In genomic region chr4:102501176-102501634, GRCh38 we compare ENCODE assay signal across 7 cellular contexts. TPM values are rescaled to one million over a fixed set of nuclear protein-coding genes. Genes with fewer than 3 reads are reported as not detected.
DNase-seq lines count a peak whose midpoint lies in the region; ATAC-seq and TF ChIP-seq lines count a peak whose summit lies in the region.

TSS of gene NFKB1 (plus strand) at chr4:102501359. CDS start at chr4:102525519, 24,160 bp downstream.

- no peak for TF ChIP-seq RAD21 in liver (IDR thresholded peaks at IDR 0.05)

- ATAC-seq in GM18502 (IDR thresholded peaks at IDR 0.05; ENCODE audit: poor library complexity, unreplicated experiment) (peak; percentile 64), HG02588 (IDR thresholded peaks at IDR 0.05; ENCODE audit: unreplicated experiment) (peak; percentile 59)

- H3K27ac ChIP-seq in colonic mucosa (peak within 1 kb of the TSS; percentile 95), liver (ENCODE audit: low read depth in 1 of 2, low read length in 2 of 2) (peak within 1 kb of the TSS; percentile 97 to 98)

- intact Hi-C loops in colonic mucosa (cut with DNase I), result loop anchor here (5.0 kb wide), 1 partner anchor 54 kb away; no protein-coding TSS in a partner anchor

- H3K9ac ChIP-seq in colonic mucosa (ENCODE audit: low read depth in 2 of 2, low read length in 2 of 2), result peak within 1 kb of the TSS; percentile 95 to 97
- H3K9ac ChIP-seq in liver (ENCODE audit: low read depth in 1 of 2, low read length in 2 of 2), result peak within 1 kb of the TSS; percentile 96 to 98

- under 1% methylated on average over 60 of the region's 60 CpGs for WGBS in liver

- no peaks in the 10 kb centered on the region for H3K9me3 ChIP-seq in colonic mucosa
- H3K9me3 ChIP-seq in liver (ENCODE audit: control insufficient read depth in 4 of 4, low read length in 3 of 4), result no peaks in the 10 kb centered on the region

- TF ChIP-seq CTCF in colonic mucosa (IDR thresholded peaks at IDR 0.05), result no peak
- no peak for TF ChIP-seq CTCF in liver (IDR thresholded peaks at IDR 0.05; ENCODE audit: low read depth, low read length, missing input control)

- H3K36me3 ChIP-seq in colonic mucosa (no peaks in the 10 kb centered on the region), liver (ENCODE audit: control insufficient read depth in 4 of 4, insufficient read depth in 3 of 4, low read depth in 1 of 4, low read length in 3 of 4) (no peaks in the 10 kb centered on the region)

- DNase-seq in NCI-H1092 (lab: John Stamatoyannopoulos, UW) (peak; percentile 46), colonic mucosa (peak; percentile 69)
- peak; percentile 83 for DNase-seq in activated CD4-positive, alpha-beta T cell treated with anti-CD3 and anti-CD28 coated beads for 48 hours
- DNase-seq in stimulated activated CD4-positive, alpha-beta T cell treated with anti-CD3 and anti-CD28 coated beads, Interleukin-4, amount 100 ng/mL, for 4 hours, result peak; percentile 76 to 93

- H3K4me3 ChIP-seq in colonic mucosa, result peak within 1 kb of the TSS; percentile 69
- H3K4me3 ChIP-seq in liver (ENCODE audit: low read depth in 1 of 3, low read length in 3 of 3), result peak within 1 kb of the TSS; percentile 68 to 100 (median 92)

- peaks cover 4% of the 10 kb centered on the region for H3K4me1 ChIP-seq in colonic mucosa
- H3K4me1 ChIP-seq in liver (ENCODE audit: control insufficient read depth in 4 of 4, insufficient read depth in 4 of 4, low read length in 3 of 4), result peaks cover 4 to 30% (median 25%) of the 10 kb centered on the region in 4 donors

- H3K27me3 ChIP-seq in colonic mucosa, result no peaks in the 10 kb centered on the region
- no peaks in the 10 kb centered on the region for H3K27me3 ChIP-seq in liver (ENCODE audit: control insufficient read depth in 4 of 4, insufficient read depth in 4 of 4, low read length in 3 of 4)

TF ChIP-seq in liver, 16 proteins besides CTCF, POLR2A, EP300 and RAD21:
- TF ChIP-seq EGR1 (IDR thresholded peaks at IDR 0.05; ENCODE audit: low read depth in 2 of 2), result no peak
- TF ChIP-seq ATF3 (IDR thresholded peaks at IDR 0.05), result no peak
- no peak for TF ChIP-seq MAX (IDR thresholded peaks at IDR 0.05)
- no peak for TF ChIP-seq JUND (IDR thresholded peaks at IDR 0.05)
- no peak for TF ChIP-seq FOXA1 (IDR thresholded peaks at IDR 0.05)
- no peak for TF ChIP-seq YY1 (IDR thresholded peaks at IDR 0.05)
- no peak for TF ChIP-seq HNF4A (conservative IDR thresholded peaks at IDR 0.05)
- TF ChIP-seq TAF1 (conservative IDR thresholded peaks at IDR 0.05), result no peak
TF ChIP-seq in liver: peak in this region for 0.

RNA-seq across cellular contexts. Expression of gene NFKB1, which starts in this region (rescaled TPM):
- 10 to 100 TPM; 57.6 to 61.6 TPM for total RNA-seq in colonic mucosa
- total RNA-seq in liver, result 10 to 100 TPM; 15.7 to 23.0 TPM
- 10 to 100 TPM in 1 of 2 donors, 1 to 10 TPM in 1; 5.1 to 11.2 TPM for polyA plus RNA-seq in liver

Comparison
In these comparisons a context has a peak if more than half of its experiments do, and no peak if none do; other contexts are left out.
1. Peak in every context shown above with its lines: DNase-seq, ATAC-seq, H3K4me3 ChIP-seq and H3K27ac ChIP-seq.